Comparison of ENCODE assay signal across 8 cellular contexts in the genomic region with DNA sequence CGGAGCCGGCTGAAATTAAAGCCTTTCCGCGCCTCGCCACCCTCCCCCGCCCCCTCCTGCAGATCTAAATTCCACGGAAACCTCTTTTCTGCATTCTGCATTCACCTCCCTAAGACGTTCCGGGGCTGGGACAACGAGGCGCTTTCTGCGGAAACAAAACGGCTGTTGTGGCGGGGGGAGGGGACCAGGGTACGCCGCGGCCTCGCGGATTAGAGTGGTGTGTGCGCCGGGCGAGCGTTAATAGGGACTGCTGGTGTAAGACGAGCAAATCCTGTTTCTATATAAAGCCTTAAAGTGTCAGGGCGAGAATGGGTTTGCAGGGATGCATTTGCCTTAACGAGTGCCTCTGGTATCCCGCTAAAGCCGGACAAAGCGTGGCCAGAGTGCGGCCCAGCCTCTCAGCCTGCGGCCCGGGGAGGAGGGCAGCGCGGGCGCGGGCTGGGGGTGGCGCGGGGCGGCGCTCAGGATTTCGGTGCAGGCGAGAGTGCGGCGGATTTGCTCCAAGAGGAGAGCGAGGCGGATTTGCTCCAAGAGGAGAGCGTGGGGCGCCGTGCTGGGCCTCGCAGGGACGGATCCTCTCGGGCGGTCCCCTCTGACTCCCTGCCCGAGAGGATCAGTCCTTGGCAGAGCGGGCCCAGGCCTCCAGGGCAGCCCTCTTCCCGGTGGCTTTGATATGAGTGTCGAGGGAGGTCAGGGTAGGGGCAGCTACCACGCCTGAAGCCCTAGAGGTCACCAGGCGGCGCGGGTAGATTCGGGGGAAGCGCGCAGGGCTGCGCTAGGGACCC. TPM values are rescaled to one million over a fixed set of nuclear protein-coding genes. Genes with fewer than 3 reads are reported as not detected.
DNase-seq lines count a peak whose midpoint lies in the region; ATAC-seq, FAIRE-seq and TF ChIP-seq lines count a peak whose summit lies in the region.

No MANE protein-coding gene starts in this region.

- no peak overlapping the region for H3K27ac Mint-ChIP-seq in stimulated activated memory B cell treated with anti-CD40 and anti-IgM and Interleukin-4, amounts not matched to agents 10 μg/mL and 1 μg/mL and 100 μg/mL, for 72 hours

- H3K4me1 ChIP-seq in keratinocyte (ENCODE audit: control insufficient read depth, extremely low read depth, insufficient read depth, low read length): peaks cover 39% of the 10 kb centered on the region

- dilution Hi-C loops in keratinocyte (cut with MboI; ENCODE audit: extremely low pct_ligation_motif_present, low sequenced_read_pairs): no loop called here

- no peaks in the 10 kb centered on the region for H3K9me1 ChIP-seq in keratinocyte (ENCODE audit: control insufficient read depth, extremely low read depth, insufficient read depth, low read length)

- H3K9ac ChIP-seq in keratinocyte (ENCODE audit: control insufficient read depth, extremely low read depth, insufficient read depth, low read length): peak overlapping the region; percentile 89

- DNase-seq in CD1c-positive myeloid dendritic cell (ENCODE audit: extremely low spot score) (peak; percentile 36), LNCaP clone FGC (ENCODE audit: low read depth) (no peak), brain microvascular endothelial cell (no peak), keratinocyte (ENCODE audit: low read depth, low spot score) (no peak), HUDEP-2 (lab: John Stamatoyannopoulos, UW; ENCODE audit: unreplicated experiment in 76 of 76) (no peak)

- peak overlapping the region; percentile 90 for H3K4me2 ChIP-seq in keratinocyte (ENCODE audit: control insufficient read depth, extremely low read depth, insufficient read depth, low read depth, low read length)

- no peaks in the 10 kb centered on the region for H3K27me3 ChIP-seq in brain microvascular endothelial cell (replicated peaks)
- H3K27me3 ChIP-seq in keratinocyte (ENCODE audit: control insufficient read depth, extremely low read depth, insufficient read depth, low read length): no peaks in the 10 kb centered on the region

- H3K27ac ChIP-seq in brain microvascular endothelial cell (peak overlapping the region; percentile 90), keratinocyte (ENCODE audit: control insufficient read depth, insufficient read depth, low read length) (peak overlapping the region; percentile 63)

- FAIRE-seq in keratinocyte (lab: Jason Lieb, UNC): no peak

- no peaks in the 10 kb centered on the region for H3K36me3 ChIP-seq in brain microvascular endothelial cell (replicated peaks)
- H3K36me3 ChIP-seq in keratinocyte (ENCODE audit: control insufficient read depth in 2 of 2, extremely low read depth in 1 of 2, insufficient read depth in 2 of 2, low read length in 2 of 2): no peaks in the 10 kb centered on the region

- H3K4me1 Mint-ChIP-seq in stimulated activated memory B cell treated with anti-CD40 and anti-IgM and Interleukin-4, amounts not matched to agents 10 μg/mL and 1 μg/mL and 100 μg/mL, for 72 hours: peaks cover 24% of the 10 kb centered on the region

- peak overlapping the region; percentile 81 for H2AFZ ChIP-seq in keratinocyte (ENCODE audit: control insufficient read depth, low read length)

- peak overlapping the region; percentile 62 for H3K4me3 Mint-ChIP-seq in stimulated activated memory B cell treated with anti-CD40 and anti-IgM and Interleukin-4, amounts not matched to agents 10 μg/mL and 1 μg/mL and 100 μg/mL, for 72 hours

- in situ Hi-C loops in brain microvascular endothelial cell (cut with HindIII; ENCODE audit: low pct_ligation_motif_present, low sequenced_read_pairs): loop anchor here (10.0 kb wide), 1 partner anchor 114 kb away; a partner anchor contains a TSS

- H3K4me3 ChIP-seq in LNCaP clone FGC (ENCODE audit: low read depth, low read length): peak overlapping the region; percentile 64
- H3K4me3 ChIP-seq in brain microvascular endothelial cell (ENCODE audit: low read depth, low read length): peak overlapping the region; percentile 60
- peak overlapping the region; percentile 49 to 81 (median 71) for H3K4me3 ChIP-seq in keratinocyte (ENCODE audit: control insufficient read depth in 2 of 3, extremely low read depth in 1 of 3, insufficient read depth in 2 of 3, low read depth in 1 of 3, low read length in 3 of 3)

- H3K9me3 Mint-ChIP-seq in stimulated activated memory B cell treated with anti-CD40 and anti-IgM and Interleukin-4, amounts not matched to agents 10 μg/mL and 1 μg/mL and 100 μg/mL, for 72 hours: no peaks in the 10 kb centered on the region

- no peaks in the 10 kb centered on the region for H3K9me3 ChIP-seq in keratinocyte (ENCODE audit: control insufficient read depth, low read depth, low read length)

- H3K27me3 Mint-ChIP-seq in stimulated activated memory B cell treated with anti-CD40 and anti-IgM and Interleukin-4, amounts not matched to agents 10 μg/mL and 1 μg/mL and 100 μg/mL, for 72 hours: peaks cover 74% of the 10 kb centered on the region

- TF ChIP-seq CTCF in LNCaP clone FGC (IDR thresholded peaks at IDR 0.05; ENCODE audit: control insufficient read depth, extremely low read depth, insufficient read depth): no peak
- TF ChIP-seq CTCF in brain microvascular endothelial cell (IDR thresholded peaks at IDR 0.05; ENCODE audit: low read depth, low read length, missing control alignments): no peak
- TF ChIP-seq CTCF in keratinocyte (optimal IDR thresholded peaks at IDR 0.05 in 1 of 3, IDR thresholded peaks at IDR 0.05 in 1 of 3, conservative IDR thresholded peaks at IDR 0.05 in 1 of 3; ENCODE audit: extremely low read depth in 1 of 3, insufficient read depth in 2 of 3, low read length in 3 of 3): no peak

- no peaks in the 10 kb centered on the region for H3K36me3 Mint-ChIP-seq in stimulated activated memory B cell treated with anti-CD40 and anti-IgM and Interleukin-4, amounts not matched to agents 10 μg/mL and 1 μg/mL and 100 μg/mL, for 72 hours

- peaks cover 43% of the 10 kb centered on the region for H3K79me2 ChIP-seq in keratinocyte (ENCODE audit: control insufficient read depth, insufficient read depth, low read length)

- ATAC-seq in stimulated activated memory B cell treated with anti-CD40 and anti-IgM and Interleukin-4, amounts not matched to agents 10 μg/mL and 1 μg/mL and 100 μg/mL, for 72 hours: no peak
- ATAC-seq in GM18519 (IDR thresholded peaks at IDR 0.05; ENCODE audit: low FRiP score, unreplicated experiment) (no peak), HG03354 (IDR thresholded peaks at IDR 0.05; ENCODE audit: poor library complexity, severe bottlenecking, unreplicated experiment) (no peak)

- H4K20me1 ChIP-seq in keratinocyte (ENCODE audit: control insufficient read depth, extremely low read depth, insufficient read depth, low read length): no peaks in the 10 kb centered on the region

RNA-seq across cellular contexts. Expression of a gene that starts 5.1 kb away (rescaled TPM):
- polyA plus RNA-seq in keratinocyte: 0.52 to 1.0 TPM (median 0.80 TPM) in 3 replicates
- 0.74 TPM for polyA plus RNA-seq in keratinocyte (2011; ENCODE audit: low read depth)
- polyA plus RNA-seq in keratinocyte (2011; cell fraction: cytosol; rRNA removed): 0.13 and 0.88 TPM in 2 replicates
- 3.0 and 5.1 TPM in 2 replicates for polyA plus RNA-seq in keratinocyte (2011; cell fraction: nucleus; rRNA removed)
- 0.85 and 2.5 TPM in 2 replicates for polyA plus RNA-seq in keratinocyte (2012; ENCODE audit: low replicate concordance)
- 0.99 to 4.3 TPM (median 1.3 TPM) in 3 replicates for polyA minus RNA-seq in keratinocyte
- 0.96 TPM for polyA minus RNA-seq in keratinocyte (2011; cell fraction: cytosol; rRNA and poly(A)+ RNA removed)
- polyA minus RNA-seq in keratinocyte (2011; cell fraction: nucleus; rRNA and poly(A)+ RNA removed): 4.7 and 6.7 TPM in 2 replicates
